Comparison of ENCODE assay signal across 8 cellular contexts in the genomic region with DNA sequence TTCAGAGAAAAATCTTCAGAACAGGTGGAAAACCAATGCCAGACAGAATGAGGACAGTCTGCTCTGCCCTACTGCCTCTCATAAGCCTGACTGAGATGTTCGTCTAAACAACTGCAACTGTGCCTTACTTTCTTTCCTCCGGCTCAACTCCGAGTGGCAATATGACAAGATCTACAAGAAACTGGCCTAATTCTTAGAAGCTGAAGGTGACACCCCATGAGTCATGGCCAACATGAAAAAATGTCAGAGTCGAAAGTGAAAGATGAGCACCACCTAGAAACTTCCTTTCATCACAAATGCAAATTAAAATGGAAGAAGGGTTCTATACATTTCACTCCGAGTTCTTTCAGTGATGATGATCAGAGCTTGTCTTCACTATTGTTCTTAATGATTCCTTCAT.
DNase-seq lines count a peak whose midpoint lies in the region; ATAC-seq and TF ChIP-seq lines count a peak whose summit lies in the region.

No MANE protein-coding gene starts in this region.

- in situ Hi-C loops in KBM-7 (cut with MboI; ENCODE audit: low pct_unique_long_range_greater_than_20kb, low sequenced_read_pairs) = no loop called here

- no peaks in the 10 kb centered on the region for H3K36me3 ChIP-seq in WERI-Rb-1

- H3K27me3 ChIP-seq in WERI-Rb-1 (ENCODE audit: insufficient read depth, low read depth, severe bottlenecking) = no peaks in the 10 kb centered on the region

- H3K9me3 ChIP-seq in WERI-Rb-1 (ENCODE audit: severe bottlenecking) = no peaks in the 10 kb centered on the region

- H3K4me3 ChIP-seq in WERI-Rb-1 (ENCODE audit: low read depth, low read length) = no peak overlapping the region

- DNase-seq in activated CD4-positive, alpha-beta T cell treated with anti-CD3 and anti-CD28 coated beads, Interleukin-2, amount 50 U/mL, for 4 hours = peak; percentile 57 to 61
- DNase-seq in iris pigment epithelial cell (ENCODE audit: low read depth) (peak; percentile 70), OCI-M2 (lab: John Stamatoyannopoulos, UW; ENCODE audit: unreplicated experiment) (no peak), NCI-H748 (lab: John Stamatoyannopoulos, UW; ENCODE audit: unreplicated experiment) (no peak), KBM-7 (no peak), WERI-Rb-1 (no peak)

- H3K27ac ChIP-seq in WERI-Rb-1 = no peak overlapping the region

- ATAC-seq in GM19397 (IDR thresholded peaks at IDR 0.05; ENCODE audit: unreplicated experiment) = peak; percentile 64
- ATAC-seq in HG03378 (IDR thresholded peaks at IDR 0.05; ENCODE audit: unreplicated experiment) = peak; percentile 87

- TF ChIP-seq CTCF in WERI-Rb-1 (IDR thresholded peaks at IDR 0.05; ENCODE audit: low read depth, low read length) = no peak

Comparison
In these comparisons a context has a peak if more than half of its experiments do, and no peak if none do; other contexts are left out.
1. DNase-seq: peak in activated CD4-positive, alpha-beta T cell treated with anti-CD3 and anti-CD28 coated beads, Interleukin-2, amount 50 U/mL, for 4 hours (2 of 2) and iris pigment epithelial cell (single experiment); none in OCI-M2 (single experiment), NCI-H748 (single experiment), KBM-7 (single experiment) and WERI-Rb-1 (single experiment).